35 cellular contexts compared by ENCODE assay signal in the genomic region with DNA sequence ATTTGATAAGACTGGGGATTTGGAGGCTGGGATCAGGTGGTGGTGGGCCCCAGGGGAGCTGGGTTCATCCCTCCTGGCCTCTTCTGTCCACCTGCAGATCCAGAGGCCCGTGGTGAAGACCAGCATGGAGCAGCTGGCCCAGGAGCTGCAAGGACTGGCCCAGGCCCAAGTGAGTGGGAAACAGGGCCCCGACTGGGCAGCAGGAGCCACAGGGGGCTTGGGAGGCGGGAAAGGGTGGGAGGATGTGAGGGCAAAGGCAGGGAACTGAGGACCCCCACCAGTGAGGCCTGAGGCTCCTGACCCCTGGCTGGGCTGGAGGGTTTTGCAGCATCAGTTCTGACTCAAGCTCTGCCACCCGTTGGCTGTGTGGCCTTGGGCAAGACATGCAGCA. TPM values are rescaled to one million over a fixed set of nuclear protein-coding genes. Genes with fewer than 3 reads are reported as not detected.
"Had no signal": no experiment of that assay in that cellular context is flagged by ENCODE, and none has a peak within 500 bp of the region (broad histone marks: within the 10 kb centered on the region; RNA-seq: fewer than 3 reads in every experiment).

No MANE protein-coding gene starts in this region.

- ATAC-seq: activated CD8-positive, alpha-beta T cell treated with anti-CD3 and anti-CD28 coated beads for 36 hours; activated T-cell treated with anti-CD3 and anti-CD28 coated beads, Interleukin-2, amount 50 U/mL, for 4 hours; activated T-cell treated with anti-CD3 and anti-CD28 coated beads, Interleukin-2, amount 50 U/mL, for 72 hours; activated T-helper 17 cell treated with anti-CD3 and anti-CD28 coated beads, Interleukin-2, amount 50 U/mL, for 72 hours had no signal

- H3K4me3 Mint-ChIP-seq: activated B cell treated with CpG ODN at 0.5 μM for 24 hours; activated CD4-positive, alpha-beta memory T cell treated with anti-CD3 and anti-CD28 coated beads for 36 hours; activated CD4-positive, alpha-beta T cell treated with anti-CD3 and anti-CD28 coated beads, Interleukin-2, amount 10 ng/mL, durations not matched to agents 24 days and 14 days; activated CD8-positive, alpha-beta T cell treated with anti-CD3 and anti-CD28 coated beads for 36 hours; activated naive CD4-positive, alpha-beta T cell treated with anti-CD3 and anti-CD28 coated beads, Interleukin-2, amount 10 ng/mL, durations not matched to agents 7 days and 5 days; activated naive CD4-positive, alpha-beta T cell treated with anti-CD3 and anti-CD28 coated beads, Interleukin-2, amount 50 U/mL, for 24 hours; activated naive CD8-positive, alpha-beta T cell; activated T-cell treated with anti-CD3 and anti-CD28 coated beads, Interleukin-2, amount 50 U/mL, for 4 hours; activated T-cell treated with anti-CD3 and anti-CD28 coated beads, Interleukin-2, amount 50 U/mL, for 72 hours; activated T-helper 1 cell treated with anti-CD3 and anti-CD28 coated beads, Interleukin-12 subunit alpha, Interleukin-12 subunit beta, Interleukin-2, Interleukin-4 antibody, amounts not matched to agents 30 ng/mL and 10 ng/mL and 1 ng/mL, durations not matched to agents 14 hours and 24 hours and 36 hours; activated T-helper 17 cell treated with anti-CD3 and anti-CD28 coated beads, Interleukin-2, amount 50 U/mL, for 72 hours; brain; central memory CD8-positive, alpha-beta T cell; T-helper 1 cell treated with Interleukin-12 subunit alpha and Interleukin-12 subunit beta and Interleukin-4 antibody, amounts not matched to agents 30 μg/mL and 1 μg/mL, for 36 hours; T-helper 2 cell treated with Interferon-gamma antibody and Interleukin-4, amounts not matched to agents 5 μg/mL and 100 μg/mL, for 36 hours had no signal

- DNase-seq: activated B cell treated with CpG ODN at 0.5 μM for 24 hours; activated CD4-positive, alpha-beta memory T cell treated with anti-CD3 and anti-CD28 coated beads for 36 hours; activated CD4-positive, alpha-beta T cell treated with anti-CD3 and anti-CD28 coated beads for 4 hours; activated CD4-positive, alpha-beta T cell treated with anti-CD3 and anti-CD28 coated beads, Interleukin-2, amount 10 ng/mL, durations not matched to agents 24 days and 14 days; activated CD4-positive, alpha-beta T cell treated with anti-CD3 and anti-CD28 coated beads, Interleukin-2, amount 50 U/mL, for 1 hour; activated CD4-positive, alpha-beta T cell treated with anti-CD3 and anti-CD28 coated beads, Interleukin-2, amount 50 U/mL, for 4 hours; activated CD4-positive, CD25-positive, alpha-beta regulatory T cell treated with anti-CD3 and anti-CD28 coated beads, Interleukin-2, amount 50 U/mL, for 72 hours; activated CD8-positive, alpha-beta memory T cell treated with anti-CD3 and anti-CD28 coated beads, Interleukin-2, amount 50 U/mL, for 4 hours; activated CD8-positive, alpha-beta T cell treated with anti-CD3 and anti-CD28 coated beads for 36 hours; activated gamma-delta T cell; activated naive CD4-positive, alpha-beta T cell treated with anti-CD3 and anti-CD28 coated beads, Interleukin-2, amount 10 ng/mL, durations not matched to agents 7 days and 5 days; activated naive CD4-positive, alpha-beta T cell treated with Interleukin-2 at 50 U/mL for 16 hours; activated T-cell treated with anti-CD3 and anti-CD28 coated beads for 4 hours; activated T-cell treated with anti-CD3 and anti-CD28 coated beads, Interleukin-2, amount 50 U/mL, for 1 hour; activated T-cell treated with anti-CD3 and anti-CD28 coated beads, Interleukin-2, amount 50 U/mL, for 4 hours; activated T-cell treated with anti-CD3 and anti-CD28 coated beads, Interleukin-2, amount 50 U/mL, for 72 hours; amygdala; anterior cingulate cortex; caudate nucleus; SW 1271; T-helper 1 cell; T-helper 2 cell; T-helper 9 cell had no signal

- H3K27ac ChIP-seq: ascending aorta, cardiac muscle cell, VCaP had no signal

- H3K27me3 Mint-ChIP-seq: activated B cell treated with CpG ODN at 0.5 μM for 24 hours; activated CD4-positive, alpha-beta memory T cell treated with anti-CD3 and anti-CD28 coated beads for 36 hours; activated CD4-positive, alpha-beta T cell treated with anti-CD3 and anti-CD28 coated beads, Interleukin-2, amount 10 ng/mL, durations not matched to agents 24 days and 14 days; activated CD8-positive, alpha-beta T cell treated with anti-CD3 and anti-CD28 coated beads for 36 hours; activated naive CD4-positive, alpha-beta T cell treated with anti-CD3 and anti-CD28 coated beads, Interleukin-2, amount 10 ng/mL, durations not matched to agents 7 days and 5 days; activated naive CD4-positive, alpha-beta T cell treated with anti-CD3 and anti-CD28 coated beads, Interleukin-2, amount 50 U/mL, for 24 hours; activated naive CD8-positive, alpha-beta T cell; activated T-helper 17 cell treated with anti-CD3 and anti-CD28 coated beads, Interleukin-2, amount 50 U/mL, for 72 hours; central memory CD8-positive, alpha-beta T cell had no signal

- H3K4me1 Mint-ChIP-seq: activated B cell treated with CpG ODN at 0.5 μM for 24 hours; activated CD4-positive, alpha-beta T cell treated with anti-CD3 and anti-CD28 coated beads, Interleukin-2, amount 10 ng/mL, durations not matched to agents 24 days and 14 days; activated naive CD4-positive, alpha-beta T cell treated with anti-CD3 and anti-CD28 coated beads, Interleukin-2, amount 10 ng/mL, durations not matched to agents 7 days and 5 days; activated naive CD4-positive, alpha-beta T cell treated with anti-CD3 and anti-CD28 coated beads, Interleukin-2, amount 50 U/mL, for 24 hours; activated T-helper 17 cell treated with anti-CD3 and anti-CD28 coated beads, Interleukin-2, amount 50 U/mL, for 72 hours; brain; central memory CD8-positive, alpha-beta T cell had no signal

- H3K27me3 ChIP-seq: ascending aorta, cardiac muscle cell had no signal

- H3K4me1 ChIP-seq: ascending aorta had no signal

- H3K36me3 Mint-ChIP-seq: activated CD4-positive, alpha-beta memory T cell treated with anti-CD3 and anti-CD28 coated beads for 36 hours; activated naive CD4-positive, alpha-beta T cell treated with anti-CD3 and anti-CD28 coated beads, Interleukin-2, amount 10 ng/mL, durations not matched to agents 7 days and 5 days had no signal

- H3K4me3 ChIP-seq: ascending aorta, cardiac muscle cell had no signal

- H3K36me3 ChIP-seq: ascending aorta, cardiac muscle cell had no signal

- H3K27ac Mint-ChIP-seq: activated B cell treated with CpG ODN at 0.5 μM for 24 hours; activated CD4-positive, alpha-beta memory T cell treated with anti-CD3 and anti-CD28 coated beads for 36 hours; activated CD4-positive, alpha-beta T cell treated with anti-CD3 and anti-CD28 coated beads, Interleukin-2, amount 10 ng/mL, durations not matched to agents 24 days and 14 days; activated CD8-positive, alpha-beta T cell treated with anti-CD3 and anti-CD28 coated beads for 36 hours; activated naive CD4-positive, alpha-beta T cell treated with anti-CD3 and anti-CD28 coated beads, Interleukin-2, amount 10 ng/mL, durations not matched to agents 7 days and 5 days; activated naive CD4-positive, alpha-beta T cell treated with anti-CD3 and anti-CD28 coated beads, Interleukin-2, amount 50 U/mL, for 24 hours; activated naive CD8-positive, alpha-beta T cell; activated T-cell treated with anti-CD3 and anti-CD28 coated beads, Interleukin-2, amount 50 U/mL, for 72 hours; activated T-helper 1 cell treated with anti-CD3 and anti-CD28 coated beads, Interleukin-12 subunit alpha, Interleukin-12 subunit beta, Interleukin-2, Interleukin-4 antibody, amounts not matched to agents 30 ng/mL and 10 ng/mL and 1 ng/mL, durations not matched to agents 14 hours and 24 hours and 36 hours; activated T-helper 17 cell treated with anti-CD3 and anti-CD28 coated beads, Interleukin-2, amount 50 U/mL, for 72 hours; brain; T-helper 1 cell treated with Interleukin-12 subunit alpha and Interleukin-12 subunit beta and Interleukin-4 antibody, amounts not matched to agents 30 μg/mL and 1 μg/mL, for 36 hours; T-helper 2 cell treated with Interferon-gamma antibody and Interleukin-4, amounts not matched to agents 5 μg/mL and 100 μg/mL, for 36 hours had no signal

RNA-seq across cellular contexts. Expression of gene PROM2, which starts 11.3 kb away (rescaled TPM):
- total RNA-seq: ascending aorta had no signal

RNA-seq across cellular contexts. Expression of gene KCNIP3, which starts 11.6 kb away (rescaled TPM):
- total RNA-seq: activated B cell treated with CpG ODN at 0.5 μM for 24 hours; activated CD4-positive, alpha-beta memory T cell treated with anti-CD3 and anti-CD28 coated beads for 36 hours; activated CD4-positive, alpha-beta T cell treated with anti-CD3 and anti-CD28 coated beads, Interleukin-2, amount 10 ng/mL, durations not matched to agents 24 days and 14 days; activated CD8-positive, alpha-beta memory T cell treated with anti-CD3 and anti-CD28 coated beads for 36 hours; activated CD8-positive, alpha-beta T cell treated with anti-CD3 and anti-CD28 coated beads for 36 hours; activated T-cell treated with anti-CD3 and anti-CD28 coated beads, Interleukin-2, amount 50 U/mL, for 4 hours; activated T-cell treated with anti-CD3 and anti-CD28 coated beads, Interleukin-2, amount 50 U/mL, for 72 hours; activated T-helper 1 cell treated with anti-CD3 and anti-CD28 coated beads, Interleukin-12 subunit alpha, Interleukin-12 subunit beta, Interleukin-2, Interleukin-4 antibody, amounts not matched to agents 30 ng/mL and 10 ng/mL and 1 ng/mL, durations not matched to agents 14 hours and 24 hours and 36 hours; activated T-helper 17 cell treated with anti-CD3 and anti-CD28 coated beads, Interleukin-2, amount 50 U/mL, for 72 hours had no signal
